In the genomic region with DNA sequence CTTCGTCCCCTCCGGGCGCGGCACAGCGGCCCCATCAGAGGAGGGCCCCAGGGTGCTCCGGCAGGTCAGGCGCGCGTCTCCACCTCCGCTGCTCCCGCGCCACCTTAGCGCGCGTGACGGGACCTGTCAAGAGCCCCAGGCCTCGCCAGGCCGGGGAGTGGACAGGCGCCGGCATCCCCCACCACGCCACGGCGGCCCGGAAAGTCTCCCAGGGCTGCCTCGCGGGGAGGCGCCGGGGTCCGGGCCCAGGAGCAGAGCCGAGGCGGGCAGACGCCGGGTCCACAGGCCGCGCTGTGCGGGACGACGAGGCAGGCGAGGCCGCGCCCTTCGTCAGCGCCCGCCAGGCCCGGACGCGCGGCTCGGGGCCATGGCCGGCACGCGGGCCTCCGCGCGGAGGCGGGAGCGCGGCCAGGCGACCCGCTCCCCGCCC, we compare ENCODE assay signal across 8 cellular contexts. TPM values are rescaled to one million over a fixed set of nuclear protein-coding genes. Genes with fewer than 3 reads are reported as not detected.
DNase-seq lines count a peak whose midpoint lies in the region; ATAC-seq and TF ChIP-seq lines count a peak whose summit lies in the region.

No MANE protein-coding gene starts in this region.

- no peaks in the 10 kb centered on the region for H4K20me1 ChIP-seq in mammary epithelial cell (ENCODE audit: insufficient read depth, low read length)

- peak; percentile 36 for ATAC-seq in GM19035 (IDR thresholded peaks at IDR 0.05; ENCODE audit: unreplicated experiment)
- ATAC-seq in HG03175 (IDR thresholded peaks at IDR 0.05; ENCODE audit: unreplicated experiment) = peak; percentile 33

- H3K4me3 ChIP-seq in AG04449 (ENCODE audit: low read depth, low read length) = peak overlapping the region; percentile 72
- peak overlapping the region; percentile 68 to 75 (median 75) for H3K4me3 ChIP-seq in mammary epithelial cell (replicated peaks in 1 of 3; ENCODE audit: insufficient read depth in 1 of 3, low read depth in 2 of 3, low read length in 3 of 3)

- H3K9me3 ChIP-seq in mammary epithelial cell (replicated peaks; ENCODE audit: insufficient read depth, low read length) = no peaks in the 10 kb centered on the region

- BruUV-seq in mammary epithelial cell (replicated peaks; lab: Mats Ljungman, UMichigan) = no TSS peak

- POLR2A ChIA-PET in AG04449 (lab: Yijun Ruan, JAX) = no interaction called here

- dilution Hi-C loops in mammary epithelial cell (cut with HindIII; ENCODE audit: low sequenced_read_pairs) = no loop called here

- peaks cover 12% of the 10 kb centered on the region for H3K4me1 ChIP-seq in mammary epithelial cell (ENCODE audit: insufficient read depth, low read length)

- H3K4me2 ChIP-seq in mammary epithelial cell (ENCODE audit: insufficient read depth, low read depth, low read length) = peak overlapping the region; percentile 74

- no peaks in the 10 kb centered on the region for H3K27me3 ChIP-seq in mammary epithelial cell (ENCODE audit: insufficient read depth, low read length)

- intact Hi-C loops in mammary epithelial cell (cut with micrococcal nuclease) = loop anchor here (5.0 to 10.0 kb wide), 3 partner anchors 111 to 368 kb away; no protein-coding TSS in a partner anchor

- CTCF ChIA-PET in AG04449 (lab: Yijun Ruan, JAX) = interaction anchor here (1.1 kb wide), 1 partner anchor 23 kb away, joined by 3 read pairs; no protein-coding TSS in a partner anchor
- CTCF ChIA-PET in mammary epithelial cell (lab: Charles Lee; ENCODE audit: low non-redundant PET) = no interaction called here

- H3K79me2 ChIP-seq in mammary epithelial cell (ENCODE audit: insufficient read depth, low read length) = peaks cover 54% of the 10 kb centered on the region

- peak overlapping the region; percentile 82 for H3K9ac ChIP-seq in mammary epithelial cell (ENCODE audit: insufficient read depth, low read length)

- WGBS in mammary epithelial cell (ENCODE audit: low coverage, missing lambda C conversion rate) = no CpG with 5 or more reads among the region's 61 CpGs

- H3K36me3 ChIP-seq in mammary epithelial cell (ENCODE audit: insufficient read depth, low read length) = no peaks in the 10 kb centered on the region

- no peak for DNase-seq in AG04449 (ENCODE audit: low read depth, low spot score)
- DNase-seq in T-helper 2 cell = peak in 4 of 5 experiments; percentile 17 to 56 (median 20)
- peak; percentile 36 for DNase-seq in mammary epithelial cell
- peak; percentile 41 for DNase-seq in kidney tubule cell (ENCODE audit: low spot score)
- DNase-seq in stimulated activated CD4-positive, alpha-beta T cell treated with anti-CD3 and anti-CD28 coated beads, Interleukin-2, amount 100 ng/mL, for 24 hours = peak; percentile 41 to 44
- DNase-seq in effector CD8-positive, alpha-beta T cell (lab: John Stamatoyannopoulos, UW) = no peak

- peak overlapping the region; percentile 84 for H3K27ac ChIP-seq in mammary epithelial cell (ENCODE audit: insufficient read depth, low read depth, low read length)

- H2AFZ ChIP-seq in mammary epithelial cell (ENCODE audit: low read depth, low read length) = peak overlapping the region; percentile 94

- TF ChIP-seq CTCF in AG04449 (IDR thresholded peaks at IDR 0.05; ENCODE audit: insufficient read depth, low read length, missing control alignments) (no peak), mammary epithelial cell (conservative IDR thresholded peaks at IDR 0.05 in 1 of 2, IDR thresholded peaks at IDR 0.05 in 1 of 2; ENCODE audit: extremely low read depth in 1 of 2, insufficient read depth in 1 of 2, low read depth in 1 of 2, low read length in 2 of 2) (no peak)

- in situ Hi-C loops in mammary epithelial cell (cut with MboI; ENCODE audit: low sequenced_read_pairs in 2 of 2) = no loop called here

RNA-seq across cellular contexts. Expression of gene DICER1, which starts 0.5 kb away (rescaled TPM):
- 10 to 100 TPM; 48.4 to 56.0 TPM for total RNA-seq in mammary epithelial cell
- polyA plus RNA-seq in mammary epithelial cell = 17.1 TPM
- polyA minus RNA-seq in mammary epithelial cell = 185 TPM

Comparison
In these comparisons a context has a peak if more than half of its experiments do, and no peak if none do; other contexts are left out.
1. DNase-seq: peak in T-helper 2 cell (4 of 5), mammary epithelial cell (single experiment), kidney tubule cell (single experiment) and stimulated activated CD4-positive, alpha-beta T cell treated with anti-CD3 and anti-CD28 coated beads, Interleukin-2, amount 100 ng/mL, for 24 hours (2 of 2); none in AG04449 (single experiment) and effector CD8-positive, alpha-beta T cell (single experiment).